ENCODE assay signal across 12 cellular contexts in the genomic region with DNA sequence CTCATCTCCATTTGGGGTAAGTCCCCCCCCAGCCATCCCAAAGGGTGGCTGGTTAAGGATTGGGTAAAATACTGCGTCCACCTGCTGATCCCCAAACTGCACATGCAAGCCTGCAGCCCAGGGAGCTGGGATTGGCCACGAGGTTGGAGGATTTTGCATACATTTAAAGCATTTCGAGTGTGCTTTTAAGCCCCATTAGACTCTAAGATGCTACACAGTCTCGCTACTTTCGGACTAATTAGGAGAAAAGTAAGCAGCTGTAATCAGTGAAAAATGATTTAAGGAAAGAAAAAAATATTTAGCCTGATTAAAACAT. TPM values are rescaled to one million over a fixed set of nuclear protein-coding genes. Genes with fewer than 3 reads are reported as not detected.
DNase-seq lines count a peak whose midpoint lies in the region; ATAC-seq and TF ChIP-seq lines count a peak whose summit lies in the region.
"Had no signal": no experiment of that assay in that cellular context is flagged by ENCODE, and none has a peak within 500 bp of the region (broad histone marks: within the 10 kb centered on the region; RNA-seq: fewer than 3 reads in every experiment).

No MANE protein-coding gene starts in this region.

- peak overlapping the region; percentile 87 for H3K27ac Mint-ChIP-seq in T-helper 2 cell treated with Interferon-gamma antibody and Interleukin-4, amounts not matched to agents 5 μg/mL and 100 μg/mL, for 36 hours
- H3K27ac Mint-ChIP-seq in activated naive CD8-positive, alpha-beta T cell treated with anti-CD3 and anti-CD28 coated beads, Interleukin-2, amount 10 ng/mL, durations not matched to agents 7 days and 5 days = peak overlapping the region; percentile 90

- H3K79me2 ChIP-seq in Karpas-422 (ENCODE audit: low read length) = peaks cover 77% of the 10 kb centered on the region

- in situ Hi-C loops in HAP-1 (cut with MboI; ENCODE audit: low sequenced_read_pairs) = no loop called here

- no peak for TF ChIP-seq CTCF in psoas muscle (IDR thresholded peaks at IDR 0.05)

- no peaks in the 10 kb centered on the region for H3K27me3 Mint-ChIP-seq in T-helper 2 cell treated with Interferon-gamma antibody and Interleukin-4, amounts not matched to agents 5 μg/mL and 100 μg/mL, for 36 hours (ENCODE audit: low read depth)
- no peaks in the 10 kb centered on the region for H3K27me3 Mint-ChIP-seq in activated naive CD8-positive, alpha-beta T cell treated with anti-CD3 and anti-CD28 coated beads, Interleukin-2, amount 10 ng/mL, durations not matched to agents 7 days and 5 days

- no peak overlapping the region for H3K9ac ChIP-seq in Karpas-422 (ENCODE audit: low read length)

- H3K9me2 ChIP-seq in Karpas-422 (replicated peaks; ENCODE audit: insufficient read depth, low read length) = no peaks in the 10 kb centered on the region

- no peak for DNase-seq in T-helper 2 cell treated with Interferon-gamma antibody and Interleukin-4, amounts not matched to agents 5 μg/mL and 100 μg/mL, for 36 hours (ENCODE audit: low spot score)
- DNase-seq in T-helper 2 cell (no peak), Karpas-422 (peak; percentile 72), psoas muscle (no peak), HAP-1 (ENCODE audit: low spot score in 2 of 2) (no peak), cerebellar nuclear complex (lab: John Stamatoyannopoulos, UW) (no peak)
- DNase-seq in activated naive CD8-positive, alpha-beta T cell treated with anti-CD3 and anti-CD28 coated beads, Interleukin-2, amount 10 ng/mL, durations not matched to agents 7 days and 5 days = no peak
- DNase-seq: NCI-H1105, NCI-H446, nucleus accumbens had no signal

- peak overlapping the region; percentile 82 for H3K4me3 Mint-ChIP-seq in T-helper 2 cell treated with Interferon-gamma antibody and Interleukin-4, amounts not matched to agents 5 μg/mL and 100 μg/mL, for 36 hours
- H3K4me3 Mint-ChIP-seq in activated naive CD8-positive, alpha-beta T cell treated with anti-CD3 and anti-CD28 coated beads, Interleukin-2, amount 10 ng/mL, durations not matched to agents 7 days and 5 days = peak overlapping the region; percentile 79

- H4K20me1 ChIP-seq in Karpas-422 (ENCODE audit: insufficient read depth, low read depth, low read length) = 0 out of 2 replicates have a peak, but pooled peaks cover 7% of the 10 kb centered on the region

- H3K27ac ChIP-seq in Karpas-422 (ENCODE audit: low read length) (peak overlapping the region; percentile 92), psoas muscle (peak overlapping the region; percentile 75)

- no peaks in the 10 kb centered on the region for H3K9me3 Mint-ChIP-seq in T-helper 2 cell treated with Interferon-gamma antibody and Interleukin-4, amounts not matched to agents 5 μg/mL and 100 μg/mL, for 36 hours
- H3K9me3 Mint-ChIP-seq in activated naive CD8-positive, alpha-beta T cell treated with anti-CD3 and anti-CD28 coated beads, Interleukin-2, amount 10 ng/mL, durations not matched to agents 7 days and 5 days = no peaks in the 10 kb centered on the region

- peaks cover 14% of the 10 kb centered on the region for H3K36me3 Mint-ChIP-seq in T-helper 2 cell treated with Interferon-gamma antibody and Interleukin-4, amounts not matched to agents 5 μg/mL and 100 μg/mL, for 36 hours (ENCODE audit: low read depth)
- peaks cover 1% of the 10 kb centered on the region for H3K36me3 Mint-ChIP-seq in activated naive CD8-positive, alpha-beta T cell treated with anti-CD3 and anti-CD28 coated beads, Interleukin-2, amount 10 ng/mL, durations not matched to agents 7 days and 5 days

- WGBS in psoas muscle, 3 donors = 84 to 87% (median 84%) methylated on average over 5 of the region's 5 CpGs

- H3K27me3 ChIP-seq in Karpas-422 (ENCODE audit: low read length) (no peaks in the 10 kb centered on the region), psoas muscle (ENCODE audit: insufficient read depth in 3 of 3, low read length in 2 of 3) (no peaks in the 10 kb centered on the region), HAP-1 (ENCODE audit: low read depth) (no peaks in the 10 kb centered on the region)

- peaks cover 72% of the 10 kb centered on the region for H3K4me1 Mint-ChIP-seq in T-helper 2 cell treated with Interferon-gamma antibody and Interleukin-4, amounts not matched to agents 5 μg/mL and 100 μg/mL, for 36 hours (ENCODE audit: low read depth)
- peaks cover 83% of the 10 kb centered on the region for H3K4me1 Mint-ChIP-seq in activated naive CD8-positive, alpha-beta T cell treated with anti-CD3 and anti-CD28 coated beads, Interleukin-2, amount 10 ng/mL, durations not matched to agents 7 days and 5 days

- H2AFZ ChIP-seq in Karpas-422 (ENCODE audit: low read length) = no peak overlapping the region

- no peaks in the 10 kb centered on the region for H3K36me3 ChIP-seq in Karpas-422 (ENCODE audit: insufficient read depth, low read length)
- H3K36me3 ChIP-seq in psoas muscle (ENCODE audit: insufficient read depth in 1 of 2, low read depth in 1 of 2) = no peaks in the 10 kb centered on the region
- no peaks in the 10 kb centered on the region; the same call in 1 of the 2 replicates for H3K36me3 ChIP-seq in HAP-1 (replicated peaks)

- POLR2A ChIA-PET in activated naive CD8-positive, alpha-beta T cell treated with anti-CD3 and anti-CD28 coated beads, Interleukin-2, amount 10 ng/mL, durations not matched to agents 7 days and 5 days (lab: Charles Lee) = interaction anchor here (5.3 kb wide), 1 partner anchor 23 kb away, joined by 50 read pairs; a partner anchor contains a TSS

- H3K4me2 ChIP-seq in Karpas-422 (ENCODE audit: low read depth, low read length, poor library complexity, severe bottlenecking) = peak overlapping the region; percentile 79
- H3K4me2 ChIP-seq: smooth muscle cell had no signal

- H3K4me3 ChIP-seq in Karpas-422 (ENCODE audit: low read length) = peak overlapping the region; percentile 55; the same call in 1 of the 2 replicates
- H3K4me3 ChIP-seq in psoas muscle = no peak overlapping the region
- H3K4me3 ChIP-seq in HAP-1 = no peak overlapping the region
- H3K4me3 ChIP-seq: smooth muscle cell had no signal

- H3K4me1 ChIP-seq in Karpas-422 (ENCODE audit: low read length) (peaks cover 88% of the 10 kb centered on the region), psoas muscle (peaks cover 70% of the 10 kb centered on the region), HAP-1 (no peaks in the 10 kb centered on the region; the same call in 1 of the 2 replicates)

- H3K9me3 ChIP-seq in Karpas-422 (ENCODE audit: low read length) (no peaks in the 10 kb centered on the region), psoas muscle (no peaks in the 10 kb centered on the region), HAP-1 (no peaks in the 10 kb centered on the region)

- intact Hi-C loops in psoas muscle (cut with DNase I) = no loop called here

- no peak for ATAC-seq in activated naive CD8-positive, alpha-beta T cell treated with anti-CD3 and anti-CD28 coated beads, Interleukin-2, amount 10 ng/mL, durations not matched to agents 7 days and 5 days (ENCODE audit: low read depth)
- ATAC-seq in psoas muscle (no peak), GM19467 (IDR thresholded peaks at IDR 0.05; ENCODE audit: unreplicated experiment) (no peak)

RNA-seq across cellular contexts. Expression of a gene that starts 23.9 kb away (rescaled TPM):
- total RNA-seq in Karpas-422 (2014; rRNA removed; shearing (Covaris generic); ENCODE audit: low replicate concordance) = 25.3 and 30.2 TPM in 2 replicates
- 10 to 100 TPM; 39.8 to 42.6 TPM for total RNA-seq in activated naive CD8-positive, alpha-beta T cell treated with anti-CD3 and anti-CD28 coated beads, Interleukin-2, amount 10 ng/mL, durations not matched to agents 7 days and 5 days
- 100 to 1,000 TPM in 1 of 4 donors, 10 to 100 TPM in 3; 10.3 to 104 (median 34.7) TPM for total RNA-seq in psoas muscle
- 10 to 100 TPM; 12.6 to 76.1 (median 52.8) TPM for polyA plus RNA-seq in psoas muscle
